ENCODE assay signal across 1 cellular context in genomic region chr2:217279130-217279529, GRCh38.
TF ChIP-seq lines count a peak whose summit lies in the region.

No MANE protein-coding gene starts in this region.

TF ChIP-seq in HepG2, 621 proteins besides CTCF, POLR2A, EP300 and RAD21:
- TF ChIP-seq FOXO4 (CRISPR knock-in tag; conservative IDR thresholded peaks at IDR 0.05) (no peak), SMAD9 (CRISPR knock-in tag; IDR thresholded peaks at IDR 0.05) (no peak), PLRG1 (conservative IDR thresholded peaks at IDR 0.05) (no peak), FOXK2 (IDR thresholded peaks at IDR 0.05) (no peak), MATR3 (CRISPR knock-in tag; IDR thresholded peaks at IDR 0.05) (no peak), MBD4 (IDR thresholded peaks at IDR 0.05; ENCODE audit: borderline replicate concordance, low read length) (no peak), NFKB2 (CRISPR knock-in tag; IDR thresholded peaks at IDR 0.05; ENCODE audit: borderline replicate concordance) (no peak), ZNF704 (CRISPR knock-in tag; IDR thresholded peaks at IDR 0.05; ENCODE audit: borderline replicate concordance) (no peak), MLLT10 (CRISPR knock-in tag; IDR thresholded peaks at IDR 0.05) (no peak), MXD3 (CRISPR knock-in tag; IDR thresholded peaks at IDR 0.05) (no peak), UBTF (CRISPR knock-in tag; IDR thresholded peaks at IDR 0.05) (no peak), SMARCE1 (IDR thresholded peaks at IDR 0.05; ENCODE audit: borderline replicate concordance) (no peak), ZNF772 (CRISPR knock-in tag; IDR thresholded peaks at IDR 0.05) (no peak), HMGXB3 (CRISPR knock-in tag; IDR thresholded peaks at IDR 0.05; ENCODE audit: borderline replicate concordance) (no peak), JUND (CRISPR knock-in tag; IDR thresholded peaks at IDR 0.05) (no peak), NCOA2 (CRISPR knock-in tag; IDR thresholded peaks at IDR 0.05) (no peak), THAP8 (CRISPR knock-in tag; IDR thresholded peaks at IDR 0.05; ENCODE audit: borderline replicate concordance) (no peak)
- TF ChIP-seq, protein P1, sequence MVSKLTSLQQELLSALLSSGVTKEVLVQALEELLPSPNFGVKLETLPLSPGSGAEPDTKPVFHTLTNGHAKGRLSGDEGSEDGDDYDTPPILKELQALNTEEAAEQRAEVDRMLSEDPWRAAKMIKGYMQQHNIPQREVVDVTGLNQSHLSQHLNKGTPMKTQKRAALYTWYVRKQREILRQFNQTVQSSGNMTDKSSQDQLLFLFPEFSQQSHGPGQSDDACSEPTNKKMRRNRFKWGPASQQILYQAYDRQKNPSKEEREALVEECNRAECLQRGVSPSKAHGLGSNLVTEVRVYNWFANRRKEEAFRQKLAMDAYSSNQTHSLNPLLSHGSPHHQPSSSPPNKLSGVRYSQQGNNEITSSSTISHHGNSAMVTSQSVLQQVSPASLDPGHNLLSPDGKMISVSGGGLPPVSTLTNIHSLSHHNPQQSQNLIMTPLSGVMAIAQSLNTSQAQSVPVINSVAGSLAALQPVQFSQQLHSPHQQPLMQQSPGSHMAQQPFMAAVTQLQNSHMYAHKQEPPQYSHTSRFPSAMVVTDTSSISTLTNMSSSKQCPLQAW (CRISPR knock-in tag; IDR thresholded peaks at IDR 0.05), result no peak
